In the genomic region with DNA sequence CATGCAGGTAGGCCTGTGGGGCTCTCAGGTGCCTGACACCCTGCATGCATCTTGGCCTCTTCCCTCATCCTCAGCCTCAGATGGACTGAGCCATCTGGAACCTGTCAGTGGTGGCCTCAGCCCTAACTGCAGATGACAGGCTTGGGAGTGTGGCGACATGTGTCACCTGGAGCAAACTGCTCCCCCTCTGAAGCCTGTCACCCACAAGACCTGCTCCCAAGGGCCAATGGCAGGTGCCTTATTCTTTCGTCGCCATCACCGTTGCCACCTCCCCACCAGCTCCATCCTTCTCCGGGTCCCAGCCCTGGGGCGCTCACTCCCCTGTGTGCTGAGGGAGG, we compare ENCODE assay signal across 1 cellular context.
TF ChIP-seq lines count a peak whose summit lies in the region.

No MANE protein-coding gene starts in this region.

TF ChIP-seq in WTC11, 78 proteins besides CTCF, POLR2A, EP300 and RAD21 (continued from another document):
- TF ChIP-seq RORB (CRISPR knock-in tag; IDR thresholded peaks at IDR 0.05) (no peak), NFATC4 (CRISPR knock-in tag; IDR thresholded peaks at IDR 0.05) (no peak), SMAD4 (CRISPR knock-in tag; IDR thresholded peaks at IDR 0.05) (no peak), IRF2 (CRISPR knock-in tag; IDR thresholded peaks at IDR 0.05; ENCODE audit: borderline replicate concordance, low read depth) (no peak), EMX1 (CRISPR knock-in tag; IDR thresholded peaks at IDR 0.05) (no peak), ZNF138 (CRISPR knock-in tag; conservative IDR thresholded peaks at IDR 0.05) (no peak)
- TF ChIP-seq, protein P1, sequence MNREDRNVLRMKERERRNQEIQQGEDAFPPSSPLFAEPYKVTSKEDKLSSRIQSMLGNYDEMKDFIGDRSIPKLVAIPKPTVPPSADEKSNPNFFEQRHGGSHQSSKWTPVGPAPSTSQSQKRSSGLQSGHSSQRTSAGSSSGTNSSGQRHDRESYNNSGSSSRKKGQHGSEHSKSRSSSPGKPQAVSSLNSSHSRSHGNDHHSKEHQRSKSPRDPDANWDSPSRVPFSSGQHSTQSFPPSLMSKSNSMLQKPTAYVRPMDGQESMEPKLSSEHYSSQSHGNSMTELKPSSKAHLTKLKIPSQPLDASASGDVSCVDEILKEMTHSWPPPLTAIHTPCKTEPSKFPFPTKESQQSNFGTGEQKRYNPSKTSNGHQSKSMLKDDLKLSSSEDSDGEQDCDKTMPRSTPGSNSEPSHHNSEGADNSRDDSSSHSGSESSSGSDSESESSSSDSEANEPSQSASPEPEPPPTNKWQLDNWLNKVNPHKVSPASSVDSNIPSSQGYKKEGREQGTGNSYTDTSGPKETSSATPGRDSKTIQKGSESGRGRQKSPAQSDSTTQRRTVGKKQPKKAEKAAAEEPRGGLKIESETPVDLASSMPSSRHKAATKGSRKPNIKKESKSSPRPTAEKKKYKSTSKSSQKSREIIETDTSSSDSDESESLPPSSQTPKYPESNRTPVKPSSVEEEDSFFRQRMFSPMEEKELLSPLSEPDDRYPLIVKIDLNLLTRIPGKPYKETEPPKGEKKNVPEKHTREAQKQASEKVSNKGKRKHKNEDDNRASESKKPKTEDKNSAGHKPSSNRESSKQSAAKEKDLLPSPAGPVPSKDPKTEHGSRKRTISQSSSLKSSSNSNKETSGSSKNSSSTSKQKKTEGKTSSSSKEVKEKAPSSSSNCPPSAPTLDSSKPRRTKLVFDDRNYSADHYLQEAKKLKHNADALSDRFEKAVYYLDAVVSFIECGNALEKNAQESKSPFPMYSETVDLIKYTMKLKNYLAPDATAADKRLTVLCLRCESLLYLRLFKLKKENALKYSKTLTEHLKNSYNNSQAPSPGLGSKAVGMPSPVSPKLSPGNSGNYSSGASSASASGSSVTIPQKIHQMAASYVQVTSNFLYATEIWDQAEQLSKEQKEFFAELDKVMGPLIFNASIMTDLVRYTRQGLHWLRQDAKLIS (CRISPR knock-in tag; IDR thresholded peaks at IDR 0.05; ENCODE audit: borderline replicate concordance), result no peak
TF ChIP-seq in WTC11: peak in this region for 0.
